Comparison of ENCODE assay signal across 8 cellular contexts in genomic region chr11:75583710-75584658, GRCh38. TPM values are rescaled to one million over a fixed set of nuclear protein-coding genes. Genes with fewer than 3 reads are reported as not detected.
A peak's percentile ranks its signal among the peaks of the same experiment; 100 is the strongest.
DNase-seq lines count a peak whose midpoint lies in the region; ATAC-seq and TF ChIP-seq lines count a peak whose summit lies in the region.

No MANE protein-coding gene starts in this region.

- no peaks in the 10 kb centered on the region for H3K27me3 ChIP-seq in CD8-positive, alpha-beta T cell (ENCODE audit: insufficient read depth, low read length)
- no peaks in the 10 kb centered on the region for H3K27me3 ChIP-seq in SJCRH30
- H3K27me3 ChIP-seq in effector memory CD4-positive, alpha-beta T cell (replicated peaks; ENCODE audit: control insufficient read depth, insufficient read depth, low read length, poor library complexity, severe bottlenecking) = no peaks in the 10 kb centered on the region
- H3K27me3 ChIP-seq in left lung = peaks cover 0 to 27% of the 10 kb centered on the region in 2 donors

- intact Hi-C loops in CD8-positive, alpha-beta T cell (cut with DNase I, micrococcal nuclease) = loop anchor here (2.0 to 5.0 kb wide), 5 partner anchors 21 to 1187 kb away; partner anchors contain the start of genes GDPD5 (in 1 of the 2), PGM2L1 (in 1 of the 2), SERPINH1 (in 1 of the 2) and UVRAG (in 1 of the 2)
- intact Hi-C loops in left lung (cut with DNase I) = no loop called here

- TF ChIP-seq CTCF in CD8-positive, alpha-beta T cell (IDR thresholded peaks at IDR 0.05) = no peak
- no peak for TF ChIP-seq CTCF in left lung (IDR thresholded peaks at IDR 0.05)

- H3K27ac Mint-ChIP-seq in CD8-positive, alpha-beta T cell = peak overlapping the region; percentile 72

- H3K9me3 Mint-ChIP-seq in CD8-positive, alpha-beta T cell = no peaks in the 10 kb centered on the region

- CTCF ChIA-PET in CD8-positive, alpha-beta T cell (lab: Charles Lee) = interaction anchor here (0.7 to 2.7 kb wide), 5 partner anchors 10 to 52 kb away, joined by 3 to 8 read pairs (median 6); no protein-coding TSS in a partner anchor
- CTCF ChIA-PET in HEK293T (lab: Yijun Ruan, JAX) = interaction anchor here (0.7 to 1.3 kb wide), 3 partner anchors 15 to 283 kb away, joined by 3 to 4 read pairs (median 3); no protein-coding TSS in a partner anchor

- H3K27ac ChIP-seq in CD8-positive, alpha-beta T cell (ENCODE audit: low read depth, low read length) = peak overlapping the region; percentile 53
- H3K27ac ChIP-seq in SJCRH30 (peak overlapping the region; percentile 72), left lung (peak overlapping the region; percentile 86 to 95)
- H3K27ac ChIP-seq in effector memory CD4-positive, alpha-beta T cell (ENCODE audit: insufficient read depth, low read length, poor library complexity, severe bottlenecking) = peak overlapping the region; percentile 18

- peaks cover 9% of the 10 kb centered on the region for H3K4me1 ChIP-seq in CD8-positive, alpha-beta T cell (ENCODE audit: insufficient read depth, low read length)
- H3K4me1 ChIP-seq in SJCRH30 = no peaks in the 10 kb centered on the region
- peaks cover 14% of the 10 kb centered on the region for H3K4me1 ChIP-seq in effector memory CD4-positive, alpha-beta T cell (ENCODE audit: control insufficient read depth, insufficient read depth, low read length, poor library complexity, severe bottlenecking)
- H3K4me1 ChIP-seq in left lung = peaks cover 9 to 25% of the 10 kb centered on the region in 2 donors

- peak in 1 of 7 experiments; percentile 33 for DNase-seq in CD8-positive, alpha-beta T cell
- DNase-seq in HEK293T (ENCODE audit: extremely low spot score) (peak; percentile 57), SJCRH30 (peak; percentile 16 to 32), left lung (peak; percentile 64 to 80), SKM-1 (lab: John Stamatoyannopoulos, UW; ENCODE audit: unreplicated experiment) (no peak)
- DNase-seq in effector memory CD4-positive, alpha-beta T cell = no peak
- DNase-seq in stimulated activated naive CD8-positive, alpha-beta T cell treated with anti-CD3 and anti-CD28 coated beads, Interleukin-15, Interleukin-2, amounts not matched to agents 100 U/mL and 50 U/mL, for 24 hours = peak; percentile 19

- H3K9me3 ChIP-seq in CD8-positive, alpha-beta T cell (ENCODE audit: low read length) = no peaks in the 10 kb centered on the region
- H3K9me3 ChIP-seq in SJCRH30 (replicated peaks) (no peaks in the 10 kb centered on the region), left lung (no peaks in the 10 kb centered on the region)
- no peaks in the 10 kb centered on the region for H3K9me3 ChIP-seq in effector memory CD4-positive, alpha-beta T cell (ENCODE audit: control insufficient read depth, low read length)

- H3K36me3 Mint-ChIP-seq in CD8-positive, alpha-beta T cell = no peaks in the 10 kb centered on the region

- peak; percentile 25 for ATAC-seq in CD8-positive, alpha-beta T cell
- ATAC-seq in left lung (peak; percentile 69), GM18870 (IDR thresholded peaks at IDR 0.05; ENCODE audit: unreplicated experiment) (no peak)
- no peak for ATAC-seq in stimulated activated naive CD8-positive, alpha-beta T cell treated with anti-CD3 and anti-CD28 coated beads, Interleukin-15, Interleukin-2, amounts not matched to agents 100 U/mL and 50 U/mL, for 24 hours

- no peaks in the 10 kb centered on the region for H3K36me3 ChIP-seq in CD8-positive, alpha-beta T cell (ENCODE audit: insufficient read depth, low read length)
- H3K36me3 ChIP-seq in SJCRH30 (no peaks in the 10 kb centered on the region), left lung (no peaks in the 10 kb centered on the region)
- no peaks in the 10 kb centered on the region for H3K36me3 ChIP-seq in effector memory CD4-positive, alpha-beta T cell (ENCODE audit: control insufficient read depth, insufficient read depth, low read length)

- H3K4me3 ChIP-seq in CD8-positive, alpha-beta T cell (ENCODE audit: low read depth, low read length) = peak overlapping the region; percentile 73
- H3K4me3 ChIP-seq in SJCRH30 (peak overlapping the region; percentile 66), left lung (peak overlapping the region; percentile 43 to 56)
- H3K4me3 ChIP-seq in effector memory CD4-positive, alpha-beta T cell (ENCODE audit: insufficient read depth, low read depth, low read length, poor library complexity, severe bottlenecking) = peak overlapping the region; percentile 63

- POLR2A ChIA-PET in CD8-positive, alpha-beta T cell (lab: Charles Lee) = interaction anchor here (1.1 to 2.7 kb wide), 3 partner anchors 22 to 230 kb away, joined by 3 to 12 read pairs (median 3); partner anchors contain the start of genes GDPD5 and SERPINH1
- POLR2A ChIA-PET in HEK293T (lab: Yijun Ruan, JAX) = interaction anchor here (0.7 to 2.6 kb wide), 16 partner anchors 8 to 135 kb away, joined by 3 to 21 read pairs (median 5); partner anchors contain the start of gene SERPINH1

- no peaks in the 10 kb centered on the region for H3K27me3 Mint-ChIP-seq in CD8-positive, alpha-beta T cell (ENCODE audit: low read depth)

- H3K4me3 Mint-ChIP-seq in CD8-positive, alpha-beta T cell = peak overlapping the region; percentile 84

- H3K4me1 Mint-ChIP-seq in CD8-positive, alpha-beta T cell (ENCODE audit: low read depth) = peaks cover 20% of the 10 kb centered on the region

TF ChIP-seq in HEK293T, 16 proteins besides CTCF, POLR2A, EP300 and RAD21:
- no peak for TF ChIP-seq PKNOX1 (IDR thresholded peaks at IDR 0.05)
- no peak for TF ChIP-seq ELF4 (IDR thresholded peaks at IDR 0.05)
- no peak for TF ChIP-seq TARDBP (IDR thresholded peaks at IDR 0.05)
- TF ChIP-seq L3MBTL2 (conservative IDR thresholded peaks at IDR 0.05) = no peak; the same call in 1 of the 2 replicates
- TF ChIP-seq LEF1 (IDR thresholded peaks at IDR 0.05; ENCODE audit: borderline replicate concordance) = no peak
- TF ChIP-seq FOXM1 (IDR thresholded peaks at IDR 0.05; ENCODE audit: borderline replicate concordance) = no peak
- no peak for TF ChIP-seq SP1 (IDR thresholded peaks at IDR 0.05)
- no peak for TF ChIP-seq SUZ12 (IDR thresholded peaks at IDR 0.05)
- TF ChIP-seq HDGF (IDR thresholded peaks at IDR 0.05; ENCODE audit: borderline replicate concordance) = no peak
- no peak for TF ChIP-seq FOXK2 (IDR thresholded peaks at IDR 0.05)
- TF ChIP-seq ARNT (IDR thresholded peaks at IDR 0.05) = no peak
- TF ChIP-seq ZNF384 (IDR thresholded peaks at IDR 0.05) = no peak
- no peak for TF ChIP-seq NFRKB (IDR thresholded peaks at IDR 0.05)
- no peak for TF ChIP-seq BHLHE40 (IDR thresholded peaks at IDR 0.05; ENCODE audit: borderline replicate concordance)

RNA-seq across cellular contexts. Expression of gene SERPINH1, which starts 21.9 kb away (rescaled TPM):
- total RNA-seq in CD8-positive, alpha-beta T cell = 1 to 10 TPM; 2.1 to 2.4 TPM
- total RNA-seq in SJCRH30 (2014; rRNA removed; shearing (Covaris generic)) = 133 and 146 TPM in 2 replicates
- total RNA-seq in left lung = 100 to 1,000 TPM; 358 to 516 TPM

RNA-seq across cellular contexts. Expression of gene GDPD5, which starts 58.2 kb away (rescaled TPM):
- 10 to 100 TPM; 15.9 to 18.3 TPM for total RNA-seq in CD8-positive, alpha-beta T cell
- 4.0 and 5.8 TPM in 2 replicates for total RNA-seq in SJCRH30 (2014; rRNA removed; shearing (Covaris generic))
- 10 to 100 TPM; 10.5 to 15.5 TPM for total RNA-seq in left lung

Comparison
In these comparisons a context has a peak if more than half of its experiments do, and no peak if none do; other contexts are left out.
1. ATAC-seq: peak in CD8-positive, alpha-beta T cell (single experiment) and left lung (single experiment); none in stimulated activated naive CD8-positive, alpha-beta T cell treated with anti-CD3 and anti-CD28 coated beads, Interleukin-15, Interleukin-2, amounts not matched to agents 100 U/mL and 50 U/mL, for 24 hours (single experiment) and GM18870 (single experiment).
2. DNase-seq: peak in HEK293T (single experiment), SJCRH30 (2 of 2), left lung (2 of 2) and stimulated activated naive CD8-positive, alpha-beta T cell treated with anti-CD3 and anti-CD28 coated beads, Interleukin-15, Interleukin-2, amounts not matched to agents 100 U/mL and 50 U/mL, for 24 hours (single experiment); none in effector memory CD4-positive, alpha-beta T cell (0 of 3) and SKM-1 (single experiment).
3. H3K27ac ChIP-seq: peak in every context shown above with its lines; median percentile 90 in left lung; 72 in SJCRH30; 53 in CD8-positive, alpha-beta T cell; 18 in effector memory CD4-positive, alpha-beta T cell.
4. RNA of gene SERPINH1, which starts 21.9 kb away (total RNA-seq): 358 to 516 TPM in left lung and 133 to 146 TPM in SJCRH30; 2.1 to 2.4 TPM in CD8-positive, alpha-beta T cell; every median in the first group is over 10 times any median in the second.
5. intact Hi-C loops: an anchor here in CD8-positive, alpha-beta T cell (2.0 to 5.0 kb wide); none called in left lung.
6. Peak in every context shown above with its lines, with median percentiles within 50 percentile points of each other: H3K4me3 ChIP-seq.